In genomic region chr2:120802161-120802560, GRCh38 we compare ENCODE assay signal across 20 cellular contexts.
DNase-seq lines count a peak whose midpoint lies in the region; ATAC-seq and TF ChIP-seq lines count a peak whose summit lies in the region.
"Had no signal": no experiment of that assay in that cellular context is flagged by ENCODE, and none has a peak within 500 bp of the region (broad histone marks: within the 10 kb centered on the region; RNA-seq: fewer than 3 reads in every experiment).

No MANE protein-coding gene starts in this region.

- DNase-seq in AG08396 (ENCODE audit: low spot score): peak; percentile 52
- peak; percentile 37 for DNase-seq in amniotic epithelial cell (ENCODE audit: low read depth)
- DNase-seq in fibroblast of the aortic adventitia (ENCODE audit: low read depth): peak; percentile 76
- DNase-seq in posterior vena cava (ENCODE audit: low spot score): peak; percentile 88
- DNase-seq in NCI-H1417 treated with DMSO at 0.1 percent for 48 hours (lab: John Stamatoyannopoulos, UW): no peak
- no peak for DNase-seq in mesenteric fat pad (ENCODE audit: low spot score)
- DNase-seq: activated naive CD8-positive, alpha-beta T cell treated with anti-CD3 and anti-CD28 coated beads, Interleukin-2, amount 10 ng/mL, durations not matched to agents 7 days and 5 days; CD4-positive, alpha-beta T cell; dorsolateral prefrontal cortex; erythroblast; KG1; left ventricle myocardium inferior; MV-4-11; NCI-H187 treated with DMSO at 0.1 percent for 48 hours; Peyer's patch; stimulated activated CD4-positive, alpha-beta T cell treated with anti-CD3 and anti-CD28 coated beads, Interleukin-1b, Interleukin-23, amount 100 ng/mL, for 48 hours; stimulated activated naive CD4-positive, alpha-beta T cell treated with Interleukin-2 at 50 U/mL for 16 hours had no signal

- no peak overlapping the region for H3K4me3 ChIP-seq in fibroblast of the aortic adventitia (ENCODE audit: low read depth, low read length)
- H3K4me3 ChIP-seq: cardiac muscle cell, dorsolateral prefrontal cortex, left ventricle myocardium inferior, Peyer's patch had no signal

- no peak for ATAC-seq in HG03354 (IDR thresholded peaks at IDR 0.05; ENCODE audit: poor library complexity, severe bottlenecking, unreplicated experiment)
- no peak for ATAC-seq in GM19035 (IDR thresholded peaks at IDR 0.05; ENCODE audit: unreplicated experiment)

- TF ChIP-seq CTCF in fibroblast of the aortic adventitia (IDR thresholded peaks at IDR 0.05; ENCODE audit: insufficient read depth, low read length): peak; percentile 27

- intact Hi-C loops in posterior vena cava (cut with DNase I): loop anchor here in 1 of 2 donors (10.0 kb wide), 2 partner anchors 67 to 113 kb away; partner anchors contain the start of gene GLI2

Comparison
In these comparisons a context has a peak if more than half of its experiments do, and no peak if none do; other contexts are left out.
1. DNase-seq: peak in AG08396 (single experiment), amniotic epithelial cell (single experiment), fibroblast of the aortic adventitia (single experiment) and posterior vena cava (single experiment); none in NCI-H1417 treated with DMSO at 0.1 percent for 48 hours (single experiment) and mesenteric fat pad (single experiment).